In the genomic region with DNA sequence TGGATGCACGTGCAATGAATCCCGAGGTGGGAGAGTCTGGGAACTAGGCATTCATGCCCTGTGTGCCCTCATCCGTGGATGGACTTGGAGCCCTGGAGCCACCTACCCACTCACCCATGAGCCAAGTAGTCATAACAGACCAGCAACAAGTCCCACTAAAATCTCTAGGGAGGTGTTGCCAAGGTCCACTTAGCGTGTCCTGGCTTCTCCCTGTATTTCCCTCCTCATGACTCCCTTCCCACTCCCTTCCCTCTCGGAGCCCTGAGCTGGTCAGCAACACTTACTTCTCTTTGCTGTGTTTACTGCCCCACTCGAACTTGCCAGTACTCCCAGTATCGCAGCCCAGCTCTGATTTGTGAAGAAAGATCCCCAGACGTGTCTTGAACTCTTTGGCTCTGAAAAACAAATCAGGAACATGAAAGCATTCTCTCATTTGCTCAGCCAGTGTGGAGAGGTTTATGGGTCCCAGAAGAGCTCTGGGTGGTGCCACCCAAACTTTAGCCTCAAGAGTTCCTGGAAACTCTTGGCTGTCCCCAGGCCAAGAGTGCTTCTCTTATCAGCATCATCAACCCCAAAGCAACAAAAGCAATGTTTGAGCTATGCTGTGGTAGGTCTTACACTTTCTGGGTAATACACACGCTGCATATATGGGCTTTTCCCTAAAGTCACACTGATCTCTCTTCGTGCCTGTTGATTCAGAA, we compare ENCODE assay signal across 9 cellular contexts. TPM values are rescaled to one million over a fixed set of nuclear protein-coding genes. Genes with fewer than 3 reads are reported as not detected.
A peak's percentile ranks its signal among the peaks of the same experiment; 100 is the strongest.
DNase-seq lines count a peak whose midpoint lies in the region; ATAC-seq, FAIRE-seq and TF ChIP-seq lines count a peak whose summit lies in the region.
"Had no signal": no experiment of that assay in that cellular context is flagged by ENCODE, and none has a peak within 500 bp of the region (broad histone marks: within the 10 kb centered on the region; RNA-seq: fewer than 3 reads in every experiment).

No MANE protein-coding gene starts in this region.

- POLR2A ChIA-PET in Caco-2 (lab: Charles Lee) (interaction anchor here (1.4 kb wide), 1 partner anchor 180 kb away, joined by 3 read pairs; no protein-coding TSS in a partner anchor), MCF 10A (lab: Yijun Ruan, JAX) (interaction anchor here (0.6 to 10.8 kb wide), 19 partner anchors 9 to 518 kb away, joined by 3 to 151 read pairs (median 4); a partner anchor contains a TSS)

- H3K4me3 Mint-ChIP-seq in Caco-2 (ENCODE audit: unreplicated experiment) (peak overlapping the region; percentile 73), MCF 10A (ENCODE audit: unreplicated experiment) (no peak overlapping the region)

- H3K4me2 ChIP-seq in KMS-11 (peak overlapping the region; percentile 74), neuronal stem cell (ENCODE audit: insufficient read depth, low read length, poor library complexity, severe bottlenecking) (peak overlapping the region; percentile 98)

- FAIRE-seq in RCC 7860 (lab: Jason Lieb, UNC), result no peak

- no peak overlapping the region for H3K14ac ChIP-seq in neuronal stem cell (ENCODE audit: low read length)

- H3K9me3 ChIP-seq in Caco-2 (no peaks in the 10 kb centered on the region), neuronal stem cell (replicated peaks in 1 of 2; ENCODE audit: control insufficient read depth in 2 of 2, insufficient read depth in 1 of 2, low read depth in 1 of 2, low read length in 2 of 2) (no peaks in the 10 kb centered on the region), colonic mucosa (no peaks in the 10 kb centered on the region)

- no peak overlapping the region for H3K27ac Mint-ChIP-seq in Caco-2 (ENCODE audit: unreplicated experiment)
- H3K27ac Mint-ChIP-seq in MCF 10A (ENCODE audit: low read depth, unreplicated experiment), result peak overlapping the region; percentile 13

- no peak overlapping the region for H2BK120ac ChIP-seq in neuronal stem cell (ENCODE audit: low read depth, low read length)

- no peak overlapping the region for H4K91ac ChIP-seq in neuronal stem cell (ENCODE audit: low read depth, low read length, poor library complexity)

- H3K9me3 Mint-ChIP-seq in Caco-2 (ENCODE audit: unreplicated experiment), result no peaks in the 10 kb centered on the region
- no peaks in the 10 kb centered on the region for H3K9me3 Mint-ChIP-seq in MCF 10A (ENCODE audit: unreplicated experiment)

- H2AFZ ChIP-seq in KMS-11 (ENCODE audit: low read depth) (0 out of 2 replicates have a peak overlapping the region, but pooled peaks have one; percentile 56), neuronal stem cell (ENCODE audit: low read length) (no peak overlapping the region)

- peak overlapping the region; percentile 45; the same call in 1 of the 2 replicates for H3K27ac ChIP-seq in KMS-11
- no peak overlapping the region for H3K27ac ChIP-seq in neuronal stem cell (replicated peaks; ENCODE audit: low read length)
- H3K27ac ChIP-seq in colonic mucosa, result no peak overlapping the region

- H3K27me3 Mint-ChIP-seq in Caco-2 (ENCODE audit: insufficient read depth, unreplicated experiment) (no peaks in the 10 kb centered on the region), MCF 10A (ENCODE audit: insufficient read depth, unreplicated experiment) (no peaks in the 10 kb centered on the region)

- H3K23ac ChIP-seq in neuronal stem cell (ENCODE audit: low read depth, low read length, poor library complexity), result no peak overlapping the region

- CTCF ChIA-PET in Caco-2 (lab: Charles Lee) (interaction anchor here (1.4 to 3.1 kb wide), 2 partner anchors 180 to 184 kb away, joined by 7 to 28 read pairs; no protein-coding TSS in a partner anchor), MCF 10A (lab: Yijun Ruan, JAX) (interaction anchor here (0.5 to 23.4 kb wide), 34 partner anchors 7 to 1268 kb away, joined by 3 to 991 read pairs (median 3); a partner anchor contains a TSS)

- H3K4me1 ChIP-seq in Caco-2, result peaks cover 5% of the 10 kb centered on the region; the same call in 1 of the 2 replicates
- peaks cover 54% of the 10 kb centered on the region for H3K4me1 ChIP-seq in KMS-11 (ENCODE audit: low read depth, poor library complexity, severe bottlenecking)
- peaks cover 15 to 20% of the 10 kb centered on the region in 2 donors for H3K4me1 ChIP-seq in neuronal stem cell (ENCODE audit: control insufficient read depth in 2 of 2, insufficient read depth in 1 of 2, low read depth in 1 of 2, low read length in 2 of 2)
- no peaks in the 10 kb centered on the region for H3K4me1 ChIP-seq in colonic mucosa

- H2BK12ac ChIP-seq in neuronal stem cell (ENCODE audit: low read length), result no peak overlapping the region

- no peak overlapping the region for H3K18ac ChIP-seq in neuronal stem cell (ENCODE audit: low read length)

- peaks cover 3% of the 10 kb centered on the region for H3K36me3 ChIP-seq in Caco-2 (ENCODE audit: control insufficient read depth, insufficient read depth, low read length)
- peaks cover 17% of the 10 kb centered on the region; the same call in 1 of the 2 replicates for H3K36me3 ChIP-seq in KMS-11 (ENCODE audit: insufficient read depth)
- peaks cover 0 to 18% of the 10 kb centered on the region in 2 donors for H3K36me3 ChIP-seq in neuronal stem cell (replicated peaks in 1 of 2; ENCODE audit: control insufficient read depth in 2 of 2, insufficient read depth in 2 of 2, low read length in 2 of 2)
- no peaks in the 10 kb centered on the region for H3K36me3 ChIP-seq in colonic mucosa

- H3K9ac ChIP-seq in KMS-11, result peak overlapping the region; percentile 74
- H3K9ac ChIP-seq in neuronal stem cell (ENCODE audit: low read depth, low read length, poor library complexity), result no peak overlapping the region
- peak overlapping the region in 1 of 2 donors; percentile 27 for H3K9ac ChIP-seq in colonic mucosa (ENCODE audit: low read depth in 2 of 2, low read length in 2 of 2)

- peak overlapping the region; percentile 12 for H2BK15ac ChIP-seq in neuronal stem cell (ENCODE audit: low read length)

- peaks cover 33% of the 10 kb centered on the region for H3K79me2 ChIP-seq in KMS-11 (ENCODE audit: insufficient read depth, low read depth)

- peaks cover 14% of the 10 kb centered on the region for H3K79me1 ChIP-seq in neuronal stem cell (ENCODE audit: low read depth, low read length)

- intact Hi-C loops in Caco-2 (cut with micrococcal nuclease; ENCODE audit: unreplicated experiment) (no loop called here), MCF 10A (cut with micrococcal nuclease) (loop anchor here (5.0 kb wide), 1 partner anchor 79 kb away; a partner anchor contains a TSS), colonic mucosa (cut with DNase I) (loop anchor here (2.0 kb wide), 1 partner anchor 180 kb away; no protein-coding TSS in a partner anchor)

- peaks cover 6% of the 10 kb centered on the region for H3K36me3 Mint-ChIP-seq in Caco-2 (ENCODE audit: insufficient read depth, unreplicated experiment)
- H3K36me3 Mint-ChIP-seq in MCF 10A (ENCODE audit: insufficient read depth, unreplicated experiment), result no peaks in the 10 kb centered on the region

- no peak overlapping the region for H3K4ac ChIP-seq in neuronal stem cell (ENCODE audit: low read length)

- DNase-seq in Caco-2 (no peak), MCF 10A (ENCODE audit: unreplicated experiment) (no peak), neuronal stem cell (ENCODE audit: low spot score) (no peak), RCC 7860 (ENCODE audit: low spot score) (no peak), colonic mucosa (no peak)
- DNase-seq: NCI-H1105 had no signal

- BruUV-seq in Caco-2 (replicated peaks; lab: Mats Ljungman, UMichigan) (no TSS peak), MCF 10A (replicated peaks; lab: Mats Ljungman, UMichigan) (no TSS peak)

- H3K4me3 ChIP-seq in Caco-2 (ENCODE audit: low read depth, low read length), result no peak overlapping the region; the same call in 1 of the 2 replicates
- peak overlapping the region; percentile 96 for H3K4me3 ChIP-seq in KMS-11 (IDR thresholded peaks at IDR 0.05; ENCODE audit: insufficient read depth, low read depth, low read length)
- no peak overlapping the region for H3K4me3 ChIP-seq in neuronal stem cell (ENCODE audit: low read length in 2 of 2)
- no peak overlapping the region for H3K4me3 ChIP-seq in colonic mucosa

- peak overlapping the region; percentile 15 for H2AK5ac ChIP-seq in neuronal stem cell (ENCODE audit: low read depth, low read length)

- H4K8ac ChIP-seq in neuronal stem cell (ENCODE audit: low read depth, low read length), result no peak overlapping the region

- no peak for ATAC-seq in GM21447 (IDR thresholded peaks at IDR 0.05; ENCODE audit: unreplicated experiment)
- ATAC-seq in GM21825 (IDR thresholded peaks at IDR 0.05; ENCODE audit: unreplicated experiment), result no peak

- WGBS in neuronal stem cell (ENCODE audit: extremely low coverage in 2 of 2, insufficient read length in 2 of 2, insufficient replicate concordance in 1 of 2), 2 donors, result no CpG with 5 or more reads among the region's 10 CpGs

- no peak overlapping the region for H2BK5ac ChIP-seq in neuronal stem cell (ENCODE audit: low read length)

- H3K4me1 Mint-ChIP-seq in Caco-2 (ENCODE audit: low read depth, unreplicated experiment), result no peaks in the 10 kb centered on the region
- H3K4me1 Mint-ChIP-seq in MCF 10A (ENCODE audit: insufficient read depth, unreplicated experiment), result peaks cover 12% of the 10 kb centered on the region

- peaks cover 20% of the 10 kb centered on the region for H4K20me1 ChIP-seq in KMS-11 (ENCODE audit: insufficient read depth)

- TF ChIP-seq CTCF in Caco-2 (IDR thresholded peaks at IDR 0.05; ENCODE audit: insufficient read depth in 1 of 2, low read depth in 1 of 2, low read length in 1 of 2, severe bottlenecking in 1 of 2, unreplicated experiment in 1 of 2) (no peak), KMS-11 (conservative IDR thresholded peaks at IDR 0.05; ENCODE audit: low read depth, low read length) (no peak), MCF 10A (IDR thresholded peaks at IDR 0.05; ENCODE audit: unreplicated experiment) (no peak), colonic mucosa (IDR thresholded peaks at IDR 0.05) (no peak)

- H3K27me3 ChIP-seq in Caco-2 (replicated peaks; ENCODE audit: control insufficient read depth, insufficient read depth, low read length) (no peaks in the 10 kb centered on the region), KMS-11 (ENCODE audit: insufficient read depth, low read depth) (peaks cover 2% of the 10 kb centered on the region; the same call in 1 of the 2 replicates), neuronal stem cell (ENCODE audit: control insufficient read depth in 3 of 3, insufficient read depth in 3 of 3, low read depth in 1 of 3, low read length in 3 of 3) (peaks cover 0 to 9% (median 0%) of the 10 kb centered on the region in 3 experiments), colonic mucosa (no peaks in the 10 kb centered on the region)

RNA-seq across cellular contexts. Expression of a gene that starts 1.1 kb away (rescaled TPM):
- 0.77 and 1.2 TPM in 2 replicates for total RNA-seq in Caco-2 (2022)
- 11.9 and 13.7 TPM in 2 replicates for total RNA-seq in MCF 10A (2022)
- polyA plus RNA-seq in neuronal stem cell (2013, experiment 1 of 2), result 17.7 TPM
- 17.6 TPM for polyA plus RNA-seq in neuronal stem cell (2013, experiment 2 of 2)
- total RNA-seq in colonic mucosa, result 1 to 10 TPM in 1 of 2 donors, under 1 TPM in 1; 0.77 to 1.6 TPM

RNA-seq across cellular contexts. Expression of a gene that starts 14.0 kb away (rescaled TPM):
- 2.7 and 2.9 TPM in 2 replicates for total RNA-seq in Caco-2 (2022)
- 4.2 and 8.0 TPM in 2 replicates for total RNA-seq in MCF 10A (2022)
- 1.4 TPM for polyA plus RNA-seq in neuronal stem cell (2013, experiment 1 of 2)
- polyA plus RNA-seq in neuronal stem cell (2013, experiment 2 of 2), result 1.5 TPM
- 10 to 100 TPM; 16.2 to 19.5 TPM for total RNA-seq in colonic mucosa
